25 cellular contexts compared by ENCODE assay signal in genomic region chr22:34570408-34570807, GRCh38.
"Had no signal": no experiment of that assay in that cellular context is flagged by ENCODE, and none has a peak within 500 bp of the region (broad histone marks: within the 10 kb centered on the region; RNA-seq: fewer than 3 reads in every experiment).

No MANE protein-coding gene starts in this region.

- H3K36me3 ChIP-seq: colonic mucosa, esophagus squamous epithelium, gastrocnemius medialis, heart right ventricle, left lung, lower lobe of right lung had no signal

- H3K9me3 ChIP-seq: colonic mucosa, esophagus squamous epithelium, gastrocnemius medialis, mucosa of descending colon had no signal

- DNase-seq: colonic mucosa; cortex of kidney; effector CD8-positive, alpha-beta T cell; effector memory CD8-positive, alpha-beta T cell; endodermal cell; erythroblast; esophagus squamous epithelium; foreskin fibroblast; foreskin melanocyte; gastrocnemius medialis; glutamatergic neuron; head of caudate nucleus; heart right ventricle; hippocampal formation; left cardiac atrium; left lung; left ventricle myocardium superior; lower lobe of right lung; mesenchymal stem cell; mucosa of descending colon had no signal

- H3K27me3 ChIP-seq: colonic mucosa, esophagus squamous epithelium, gastrocnemius medialis, heart right ventricle, left lung had no signal

- H3K27ac ChIP-seq: colonic mucosa, epithelial cell of prostate, esophagus squamous epithelium, gastrocnemius medialis, heart right ventricle, left lung, lower lobe of right lung had no signal

- H3K4me3 ChIP-seq: colonic mucosa, esophagus squamous epithelium, gastrocnemius medialis, heart right ventricle, left lung, lower lobe of right lung, mucosa of descending colon had no signal

- H3K4me1 ChIP-seq: colonic mucosa, esophagus squamous epithelium, gastrocnemius medialis, heart right ventricle, left lung, lower lobe of right lung had no signal

- FAIRE-seq: endometrium, islet of Langerhans, keratinocyte had no signal

- ATAC-seq: effector memory CD8-positive, alpha-beta T cell; esophagus mucosa; gastrocnemius medialis; heart right ventricle; left cardiac atrium; left lung; left ventricle myocardium superior; lower lobe of right lung; mucosa of descending colon had no signal
